ENCODE assay signal across 8 cellular contexts in genomic region chr7:155001756-155002410, GRCh38. TPM values are rescaled to one million over a fixed set of nuclear protein-coding genes. Genes with fewer than 3 reads are reported as not detected.
DNase-seq lines count a peak whose midpoint lies in the region; ATAC-seq, FAIRE-seq and TF ChIP-seq lines count a peak whose summit lies in the region.

No MANE protein-coding gene starts in this region.

- H3K79me2 ChIP-seq in astrocyte (ENCODE audit: insufficient read depth, low read length): peaks cover 45% of the 10 kb centered on the region

- H3K4me3 ChIP-seq in GM06990 (replicated peaks; ENCODE audit: low read depth, low read length): peak overlapping the region; percentile 88
- H3K4me3 ChIP-seq in HUES6 (ENCODE audit: low read depth, low read length): peak overlapping the region; percentile 100
- H3K4me3 ChIP-seq in astrocyte (ENCODE audit: insufficient read depth, low read depth, low read length): peak overlapping the region; percentile 67
- peak overlapping the region; percentile 41 to 98 (median 53) for H3K4me3 ChIP-seq in liver (ENCODE audit: low read depth in 1 of 3, low read length in 3 of 3)
- H3K4me3 ChIP-seq in upper lobe of left lung: peak overlapping the region; percentile 51 to 100 (median 92)

- H3K4me3 Mint-ChIP-seq in astrocyte (ENCODE audit: unreplicated experiment): peak overlapping the region; percentile 88

- peak overlapping the region; percentile 79 for H3K27ac Mint-ChIP-seq in astrocyte (ENCODE audit: unreplicated experiment)

- WGBS in liver: 18% methylated on average over 24 of the region's 24 CpGs
- WGBS in upper lobe of left lung, 2 donors: 17 to 29% methylated on average over 13 to 21 of the region's 24 CpGs

- H3K4me2 ChIP-seq in astrocyte (ENCODE audit: low read length): peak overlapping the region; percentile 83

- FAIRE-seq in astrocyte (lab: Jason Lieb, UNC) (no peak), HTR-8/SVneo (lab: Jason Lieb, UNC) (no peak)

- H3K36me3 ChIP-seq in GM06990 (ENCODE audit: control insufficient read depth, insufficient read depth, low read length): peaks cover 6% of the 10 kb centered on the region
- peaks cover 20% of the 10 kb centered on the region for H3K36me3 ChIP-seq in HUES6 (ENCODE audit: control insufficient read depth, insufficient read depth, low read length)
- H3K36me3 ChIP-seq in astrocyte (ENCODE audit: insufficient read depth, low read length): peaks cover 3% of the 10 kb centered on the region
- peaks cover 1 to 11% (median 6%) of the 10 kb centered on the region in 4 donors for H3K36me3 ChIP-seq in liver (ENCODE audit: control insufficient read depth in 4 of 4, insufficient read depth in 3 of 4, low read depth in 1 of 4, low read length in 3 of 4)
- H3K36me3 ChIP-seq in upper lobe of left lung: peaks cover 0 to 15% (median 9%) of the 10 kb centered on the region in 4 donors

- peak overlapping the region; percentile 49 for H2AFZ ChIP-seq in astrocyte (ENCODE audit: low read depth, low read length)

- no peaks in the 10 kb centered on the region for H3K9me3 ChIP-seq in HUES6 (ENCODE audit: control insufficient read depth, insufficient read depth, low read depth, low read length)
- H3K9me3 ChIP-seq in astrocyte (ENCODE audit: insufficient read depth, low read depth, low read length): no peaks in the 10 kb centered on the region
- no peaks in the 10 kb centered on the region for H3K9me3 ChIP-seq in liver (ENCODE audit: control insufficient read depth in 4 of 4, low read length in 3 of 4)
- no peaks in the 10 kb centered on the region for H3K9me3 ChIP-seq in upper lobe of left lung

- ATAC-seq in GM21447 (IDR thresholded peaks at IDR 0.05; ENCODE audit: unreplicated experiment) (peak; percentile 11), upper lobe of left lung (ENCODE audit: low FRiP score in 2 of 2) (no peak)

- TF ChIP-seq EP300 in upper lobe of left lung (IDR thresholded peaks at IDR 0.05): no peak

- H3K9ac ChIP-seq in HUES6 (ENCODE audit: low read length) (peak overlapping the region; percentile 78), astrocyte (ENCODE audit: low read length) (peak overlapping the region; percentile 79), liver (ENCODE audit: low read depth in 1 of 2, low read length in 2 of 2) (peak overlapping the region in 1 of 2 donors; percentile 58)

- TF ChIP-seq CTCF in GM06990 (IDR thresholded peaks at IDR 0.05; ENCODE audit: insufficient read depth, low read length, poor library complexity, severe bottlenecking): no peak
- TF ChIP-seq CTCF in astrocyte (IDR thresholded peaks at IDR 0.05; ENCODE audit: insufficient read depth, low read depth, low read length): no peak
- no peak for TF ChIP-seq CTCF in liver (IDR thresholded peaks at IDR 0.05; ENCODE audit: low read depth, low read length, missing input control)
- TF ChIP-seq CTCF in upper lobe of left lung (IDR thresholded peaks at IDR 0.05): no peak

- peaks cover 26% of the 10 kb centered on the region for H4K20me1 ChIP-seq in astrocyte (ENCODE audit: insufficient read depth, low read length)

- peaks cover 1% of the 10 kb centered on the region for H3K36me3 Mint-ChIP-seq in astrocyte (ENCODE audit: low read depth, unreplicated experiment)

- H3K4me1 ChIP-seq in HUES6 (ENCODE audit: control insufficient read depth, insufficient read depth, low read length) (peaks cover 22% of the 10 kb centered on the region), astrocyte (ENCODE audit: insufficient read depth, low read length) (peaks cover 3% of the 10 kb centered on the region), liver (ENCODE audit: control insufficient read depth in 4 of 4, insufficient read depth in 4 of 4, low read length in 3 of 4) (peaks cover 2 to 11% (median 3%) of the 10 kb centered on the region in 4 donors), upper lobe of left lung (peaks cover 9 to 28% (median 18%) of the 10 kb centered on the region in 4 donors)

- no peaks in the 10 kb centered on the region for H3K9me3 Mint-ChIP-seq in astrocyte (ENCODE audit: unreplicated experiment)

- H3K27me3 Mint-ChIP-seq in astrocyte (ENCODE audit: low read depth, unreplicated experiment): no peaks in the 10 kb centered on the region

- no peaks in the 10 kb centered on the region for H3K27me3 ChIP-seq in GM06990 (replicated peaks; ENCODE audit: control insufficient read depth, insufficient read depth, low read length)
- H3K27me3 ChIP-seq in HUES6 (ENCODE audit: control insufficient read depth, insufficient read depth, low read length): no peaks in the 10 kb centered on the region
- no peaks in the 10 kb centered on the region for H3K27me3 ChIP-seq in astrocyte (ENCODE audit: insufficient read depth, low read length)
- no peaks in the 10 kb centered on the region for H3K27me3 ChIP-seq in liver (ENCODE audit: control insufficient read depth in 4 of 4, insufficient read depth in 4 of 4, low read length in 3 of 4)
- H3K27me3 ChIP-seq in upper lobe of left lung: no peaks in the 10 kb centered on the region

- DNase-seq in GM06990 (ENCODE audit: extremely low read depth, insufficient read length) (no peak), astrocyte (ENCODE audit: low read depth) (no peak), upper lobe of left lung (no peak), NCI-H1417 treated with DMSO at 0.1 percent for 48 hours (lab: John Stamatoyannopoulos, UW) (no peak), HTR-8/SVneo (ENCODE audit: insufficient read length, low spot score) (no peak)

- H3K4me1 Mint-ChIP-seq in astrocyte (ENCODE audit: low read depth, unreplicated experiment): no peaks in the 10 kb centered on the region

- no peak for TF ChIP-seq RAD21 in liver (IDR thresholded peaks at IDR 0.05)

- TF ChIP-seq POLR2A in upper lobe of left lung (IDR thresholded peaks at IDR 0.05): no peak

- no peak overlapping the region; the same call in 1 of the 2 replicates for H3K27ac ChIP-seq in HUES6 (ENCODE audit: low read depth, low read length)
- H3K27ac ChIP-seq in astrocyte (ENCODE audit: low read depth, low read length): no peak overlapping the region
- no peak overlapping the region for H3K27ac ChIP-seq in liver (ENCODE audit: low read depth in 1 of 2, low read length in 2 of 2)
- peak overlapping the region in 3 of 4 donors; percentile 45 to 97 (median 72) for H3K27ac ChIP-seq in upper lobe of left lung

TF ChIP-seq in liver, 16 proteins besides CTCF, POLR2A, EP300 and RAD21:
- TF ChIP-seq REST (IDR thresholded peaks at IDR 0.05) (no peak), YY1 (IDR thresholded peaks at IDR 0.05) (no peak)

RNA-seq across cellular contexts. Expression of gene PAXIP1, which starts 1.0 kb away (rescaled TPM):
- 10.1 and 12.7 TPM in 2 replicates for total RNA-seq in astrocyte
- total RNA-seq in liver: 10 to 100 TPM in 1 of 2 donors, 1 to 10 TPM in 1; 8.5 to 10.1 TPM
- 1 to 10 TPM; 2.0 to 3.0 TPM for polyA plus RNA-seq in liver
- total RNA-seq in upper lobe of left lung: 10 to 100 TPM in 3 of 6 donors, 1 to 10 TPM in 3; 8.0 to 18.9 (median 10.5) TPM

Comparison
In these comparisons a context has a peak if more than half of its experiments do, and no peak if none do; other contexts are left out.
1. H3K27ac ChIP-seq: peak in upper lobe of left lung (3 of 4); none in HUES6 (single experiment), astrocyte (single experiment) and liver (0 of 2).
2. Peak in every context shown above with its lines, with median percentiles within 50 percentile points of each other: H3K4me3 ChIP-seq.